19 cellular contexts compared by ENCODE assay signal in genomic region chr18:39178171-39178570, GRCh38.
DNase-seq lines count a peak whose midpoint lies in the region; ATAC-seq and TF ChIP-seq lines count a peak whose summit lies in the region.
"Had no signal": no experiment of that assay in that cellular context is flagged by ENCODE, and none has a peak within 500 bp of the region (broad histone marks: within the 10 kb centered on the region; RNA-seq: fewer than 3 reads in every experiment).

No MANE protein-coding gene starts in this region.

- TF ChIP-seq CTCF in GM13977 (IDR thresholded peaks at IDR 0.05; ENCODE audit: extremely low read depth, insufficient read depth, missing control alignments) = no peak

- H3K4me1 ChIP-seq in adipocyte (ENCODE audit: control insufficient read depth, insufficient read depth, low read length) = no peaks in the 10 kb centered on the region
- H3K4me1 ChIP-seq: A549 had no signal

- no peaks in the 10 kb centered on the region for H3K36me3 ChIP-seq in adipocyte (ENCODE audit: control insufficient read depth, insufficient read depth, low read length, severe bottlenecking)

- H3K9ac ChIP-seq in adipocyte (ENCODE audit: low read length) = no peak overlapping the region
- H3K9ac ChIP-seq: GM23248 had no signal

- DNase-seq in SK-N-DZ (ENCODE audit: low spot score) = peak; percentile 79
- DNase-seq in adipocyte (ENCODE audit: low read depth) = peak; percentile 5
- DNase-seq in retina = peak; percentile 63
- no peak for DNase-seq in dedifferentiated amniotic fluid mesenchymal stem cell (ENCODE audit: extremely low spot score)
- DNase-seq in GM13977 (ENCODE audit: low spot score) = no peak
- DNase-seq: 8988T; ACHN; AML-193; C1 segment of cervical spinal cord; Calu3; CD4-positive, alpha-beta memory T cell; COR-L47; DMS53; DMS79 treated with DMSO at 0.1 percent for 48 hours; GM23248; H7; HCEC 1CT had no signal

- no peak for ATAC-seq in HG03097 (IDR thresholded peaks at IDR 0.05; ENCODE audit: low FRiP score, unreplicated experiment)
- ATAC-seq: A549 had no signal

- peaks cover 7% of the 10 kb centered on the region for H3K9me3 ChIP-seq in adipocyte (ENCODE audit: control insufficient read depth, low read length)
- H3K9me3 ChIP-seq: A549 had no signal

- H3K27me3 ChIP-seq in adipocyte (replicated peaks; ENCODE audit: control insufficient read depth, insufficient read depth, low read length) = no peaks in the 10 kb centered on the region

- no peak overlapping the region for H3K4me3 ChIP-seq in adipocyte (ENCODE audit: low read length)
- H3K4me3 ChIP-seq: A549, GM23248 had no signal

- in situ Hi-C loops in GM13977 (cut with MboI; ENCODE audit: low pct_unique_long_range_greater_than_20kb, low sequenced_read_pairs, unreplicated experiment) = no loop called here

Comparison
In these comparisons a context has a peak if more than half of its experiments do, and no peak if none do; other contexts are left out.
1. DNase-seq: peak in SK-N-DZ (single experiment), adipocyte (single experiment) and retina (single experiment); none in dedifferentiated amniotic fluid mesenchymal stem cell (single experiment) and GM13977 (single experiment).